8 cellular contexts compared by ENCODE assay signal in the genomic region with DNA sequence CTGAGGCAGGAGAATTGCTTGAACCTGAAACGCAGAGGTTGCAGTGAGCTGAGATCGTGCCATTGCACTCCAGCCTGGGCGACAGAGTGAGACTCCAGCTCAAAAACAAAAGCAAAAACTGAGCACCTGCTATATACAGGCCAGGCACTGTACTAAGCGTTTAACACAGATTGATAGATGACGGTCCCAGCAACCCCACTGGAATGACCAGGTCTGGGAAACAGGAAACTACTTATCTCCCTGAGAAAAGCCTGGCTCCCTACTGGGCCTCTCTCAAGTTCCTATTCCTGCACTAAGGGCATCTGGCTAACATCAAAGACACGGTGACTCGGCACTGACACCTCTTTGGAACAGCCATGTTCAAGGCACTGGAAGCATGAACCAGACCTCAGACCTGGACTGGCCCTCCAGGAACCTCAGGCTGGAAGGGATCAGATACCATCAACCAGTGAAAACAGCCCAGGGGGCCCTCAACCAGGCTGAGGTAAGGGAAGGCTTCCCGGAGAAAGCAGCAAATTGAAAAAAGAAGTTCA. TPM values are rescaled to one million over a fixed set of nuclear protein-coding genes. Genes with fewer than 3 reads are reported as not detected.
A peak's percentile ranks its signal among the peaks of the same experiment; 100 is the strongest.
DNase-seq lines count a peak whose midpoint lies in the region; ATAC-seq, FAIRE-seq and TF ChIP-seq lines count a peak whose summit lies in the region.

No MANE protein-coding gene starts in this region.

- no peak for FAIRE-seq in kidney (lab: Jason Lieb, UNC)

- H3K36me3 ChIP-seq in kidney (ENCODE audit: control insufficient read depth in 1 of 2, insufficient read depth in 2 of 2, low read length in 2 of 2), result no peaks in the 10 kb centered on the region

- no peak for TF ChIP-seq CTCF in kidney (IDR thresholded peaks at IDR 0.05; ENCODE audit: borderline replicate concordance, extremely low read depth, insufficient read depth)

- H3K27ac ChIP-seq in kidney (ENCODE audit: low read depth in 2 of 2, low read length in 2 of 2), result no peak overlapping the region

- ATAC-seq in HG03280 (IDR thresholded peaks at IDR 0.05; ENCODE audit: unreplicated experiment) (no peak), HG03095 (IDR thresholded peaks at IDR 0.05; ENCODE audit: unreplicated experiment) (no peak)

- H3K4me3 ChIP-seq in kidney (ENCODE audit: low read length in 2 of 2), result no peak overlapping the region

- H3K9ac ChIP-seq in kidney (ENCODE audit: low read length in 2 of 2), result no peak overlapping the region

- DNase-seq in A172 (ENCODE audit: low spot score), result peak; percentile 79
- peak; percentile 43 for DNase-seq in HS-5 (ENCODE audit: low read depth)
- peak; percentile 99 for DNase-seq in amniotic epithelial cell (ENCODE audit: low read depth)
- DNase-seq in kidney, result peak; percentile 17
- DNase-seq in MV-4-11 (lab: John Stamatoyannopoulos, UW), result no peak
- DNase-seq in activated effector memory CD4-positive, alpha-beta T cell treated with anti-CD3 and anti-CD28 coated beads, Interleukin-2, amount 50 U/mL, for 16 hours, result no peak

- H3K4me1 ChIP-seq in kidney (ENCODE audit: control insufficient read depth in 1 of 2, insufficient read depth in 1 of 2, low read depth in 1 of 2, low read length in 2 of 2), result peaks cover 0 to 11% of the 10 kb centered on the region in 2 donors

- intact Hi-C loops in kidney (cut with DNase I), result loop anchor here (10.0 kb wide), 1 partner anchor 49 kb away; no protein-coding TSS in a partner anchor

- H3K9me3 ChIP-seq in kidney (ENCODE audit: control insufficient read depth in 1 of 2, low read length in 2 of 2), result no peaks in the 10 kb centered on the region

RNA-seq across cellular contexts. Expression of a gene that starts 16.6 kb away (rescaled TPM):
- total RNA-seq in A172 (2014; rRNA removed; shearing (Covaris generic)), result 54.4 and 61.7 TPM in 2 replicates
- total RNA-seq in kidney, result 80.8 TPM
- 58.2 TPM for polyA plus RNA-seq in kidney (ENCODE audit: insufficient read depth, low read depth, low replicate concordance)

RNA-seq across cellular contexts. Expression of a gene that starts 58.3 kb away (rescaled TPM):
- 56.8 and 60.2 TPM in 2 replicates for total RNA-seq in A172 (2014; rRNA removed; shearing (Covaris generic))
- total RNA-seq in kidney, result 40.7 TPM
- polyA plus RNA-seq in kidney (ENCODE audit: insufficient read depth, low read depth, low replicate concordance), result 127 TPM

Comparison
In these comparisons a context has a peak if more than half of its experiments do, and no peak if none do; other contexts are left out.
1. DNase-seq: peak in A172 (single experiment), HS-5 (single experiment), amniotic epithelial cell (single experiment) and kidney (single experiment); none in MV-4-11 (single experiment) and activated effector memory CD4-positive, alpha-beta T cell treated with anti-CD3 and anti-CD28 coated beads, Interleukin-2, amount 50 U/mL, for 16 hours (single experiment).